Comparison of ENCODE assay signal across 14 cellular contexts in genomic region chr17:39736319-39737165, GRCh38. TPM values are rescaled to one million over a fixed set of nuclear protein-coding genes. Genes with fewer than 3 reads are reported as not detected.
DNase-seq lines count a peak whose midpoint lies in the region; ATAC-seq, FAIRE-seq and TF ChIP-seq lines count a peak whose summit lies in the region.
"Had no signal": no experiment of that assay in that cellular context is flagged by ENCODE, and none has a peak within 500 bp of the region (broad histone marks: within the 10 kb centered on the region; RNA-seq: fewer than 3 reads in every experiment).

No MANE protein-coding gene starts in this region.

- FAIRE-seq in H1 (lab: Jason Lieb, UNC), result peak; percentile 66

- 85% methylated on average over 10 of the region's 10 CpGs; no CpG with 5 or more reads in 1 of the 2 experiments for WGBS in H1 (ENCODE audit: extremely low coverage in 1 of 2, insufficient coverage in 1 of 2, insufficient read length in 1 of 2, insufficient replicate concordance in 2 of 2, low coverage in 1 of 2, low lambda C conversion rate in 2 of 2, missing lambda C conversion rate in 1 of 2), 2 experiments
- no CpG with 5 or more reads among the region's 10 CpGs for WGBS in neuronal stem cell (ENCODE audit: extremely low coverage in 2 of 2, insufficient read length in 2 of 2, insufficient replicate concordance in 1 of 2), 2 donors
- WGBS in testis, 2 donors, result 74 to 78% methylated on average over 10 of the region's 10 CpGs

- H3K18ac ChIP-seq in H1 (ENCODE audit: extremely low read depth, low read length), result no peak overlapping the region
- peak overlapping the region; percentile 67 for H3K18ac ChIP-seq in neuronal stem cell (ENCODE audit: low read length)

- H2BK5ac ChIP-seq in H1 (ENCODE audit: low read depth, low read length), result no peak overlapping the region
- no peak overlapping the region for H2BK5ac ChIP-seq in neuronal stem cell (ENCODE audit: low read length)

- H3K4me1 Mint-ChIP-seq in Calu3 (ENCODE audit: low read depth, unreplicated experiment), result peaks cover 42% of the 10 kb centered on the region

- TF ChIP-seq POLR2A in H1 (IDR thresholded peaks at IDR 0.05; ENCODE audit: control extremely low read depth in 1 of 2, low read depth in 2 of 2, low read length in 2 of 2), result no peak
- no peak for TF ChIP-seq POLR2A in testis (IDR thresholded peaks at IDR 0.05)

- peak overlapping the region; percentile 21 for H3K27ac Mint-ChIP-seq in Calu3 (ENCODE audit: unreplicated experiment)

- no peaks in the 10 kb centered on the region for H3K36me3 ChIP-seq in H1 (ENCODE audit: control insufficient read depth in 2 of 4, insufficient read depth in 4 of 4, low read length in 3 of 4)
- H3K36me3 ChIP-seq in neuronal stem cell (replicated peaks in 1 of 2; ENCODE audit: control insufficient read depth in 2 of 2, insufficient read depth in 2 of 2, low read length in 2 of 2), result no peaks in the 10 kb centered on the region
- H3K36me3 ChIP-seq in testis (ENCODE audit: low read depth, missing control alignments), result no peaks in the 10 kb centered on the region
- H3K36me3 ChIP-seq: esophagus muscularis mucosa, uterus had no signal

- TF ChIP-seq EP300 in H1 (IDR thresholded peaks at IDR 0.05; ENCODE audit: borderline replicate concordance in 1 of 2, low read depth in 2 of 2, low read length in 2 of 2), result no peak

- H3K4me2 ChIP-seq in H1 (ENCODE audit: insufficient read depth in 1 of 2, low read depth in 2 of 2, low read length in 2 of 2) (peak overlapping the region in 1 of 2 experiments; percentile 96; a peak in 1 of 4 replicates), neuronal stem cell (ENCODE audit: insufficient read depth, low read length, poor library complexity, severe bottlenecking) (no peak overlapping the region)

- H2BK120ac ChIP-seq in H1 (replicated peaks; ENCODE audit: low read depth, low read length) (no peak overlapping the region), neuronal stem cell (ENCODE audit: low read depth, low read length) (no peak overlapping the region)

- POLR2A ChIA-PET in H1 (lab: Charles Lee; ENCODE audit: partially characterized antibody), result interaction anchor here (1.0 to 1.3 kb wide), 3 partner anchors 13 to 41 kb away, joined by 4 read pairs; no protein-coding TSS in a partner anchor

- peaks cover 23% of the 10 kb centered on the region for H3K23me2 ChIP-seq in H1 (ENCODE audit: low read depth, low read length)

- no peak overlapping the region for H4K5ac ChIP-seq in H1 (ENCODE audit: insufficient read length, low read depth, low read length)

- peak; percentile 99 for DNase-seq in Calu3
- peak; percentile 50 for DNase-seq in NCI-H510A treated with DMSO at 0.1 percent for 48 hours (lab: John Stamatoyannopoulos, UW)
- DNase-seq in H1 (ENCODE audit: low read depth in 1 of 2, low spot score in 2 of 2), result no peak
- DNase-seq in neuronal stem cell (ENCODE audit: low spot score), result no peak
- DNase-seq in testis, result no peak
- no peak for DNase-seq in hepatic stellate cell (ENCODE audit: low spot score)
- DNase-seq: NCI-H1417 treated with DMSO at 0.1 percent for 48 hours; NCI-H526 treated with DMSO at 0.1 percent for 48 hours; SIG-M5; stimulated activated CD8-positive, alpha-beta memory T cell treated with anti-CD3 and anti-CD28 coated beads, Interleukin-4, amount 100 ng/mL, for 48 hours; uterus had no signal

- no peak for TF ChIP-seq CTCF in Calu3 (IDR thresholded peaks at IDR 0.05; ENCODE audit: unreplicated experiment)
- no peak for TF ChIP-seq CTCF in H1 (IDR thresholded peaks at IDR 0.05; ENCODE audit: control extremely low read depth in 1 of 3, insufficient read depth in 1 of 3, low read depth in 1 of 3, low read length in 3 of 3)
- TF ChIP-seq CTCF in testis (IDR thresholded peaks at IDR 0.05), result no peak

- H3K27me3 Mint-ChIP-seq in Calu3 (ENCODE audit: unreplicated experiment), result no peaks in the 10 kb centered on the region

- no peak overlapping the region; the same call in 1 of the 2 replicates for H3K27ac ChIP-seq in H1 (ENCODE audit: low read depth, low read length)
- H3K27ac ChIP-seq in neuronal stem cell (replicated peaks; ENCODE audit: low read length), result no peak overlapping the region
- H3K27ac ChIP-seq in testis, result no peak overlapping the region
- H3K27ac ChIP-seq: esophagus muscularis mucosa, uterus had no signal

- H2BK15ac ChIP-seq in H1 (ENCODE audit: low read length), result no peak overlapping the region
- no peak overlapping the region for H2BK15ac ChIP-seq in neuronal stem cell (ENCODE audit: low read length)

- no peak overlapping the region for H2BK20ac ChIP-seq in H1 (ENCODE audit: low read length)

- intact Hi-C loops in Calu3 (cut with micrococcal nuclease; ENCODE audit: unreplicated experiment) (loop anchor here (10.0 kb wide), 1 partner anchor 548 kb away; the partner anchor contains the start of gene CDC6), testis (cut with DNase I; ENCODE audit: low total_unique reads) (no loop called here)

- H4K8ac ChIP-seq in H1 (ENCODE audit: extremely low read depth, insufficient read depth, low read length) (no peak overlapping the region), neuronal stem cell (ENCODE audit: low read depth, low read length) (no peak overlapping the region)

- no peaks in the 10 kb centered on the region for H3K9me3 Mint-ChIP-seq in Calu3 (ENCODE audit: low read depth, unreplicated experiment)

- H3K23ac ChIP-seq in H1 (ENCODE audit: insufficient read length) (no peak overlapping the region), neuronal stem cell (ENCODE audit: low read depth, low read length, poor library complexity) (no peak overlapping the region)

- H4K20me1 ChIP-seq in H1 (replicated peaks in 1 of 2; ENCODE audit: control insufficient read depth in 1 of 2, insufficient read depth in 2 of 2, low read length in 2 of 2), result no peaks in the 10 kb centered on the region

- H3K4me3 ChIP-seq in H1 (ENCODE audit: extremely low read depth in 1 of 4, insufficient read depth in 2 of 4, low read depth in 3 of 4, low read length in 4 of 4) (no peak overlapping the region), neuronal stem cell (ENCODE audit: low read length in 2 of 2) (no peak overlapping the region), testis (no peak overlapping the region)
- H3K4me3 ChIP-seq: uterus had no signal

- H2AK5ac ChIP-seq in H1 (ENCODE audit: low read depth, low read length) (no peak overlapping the region; the same call in 1 of the 2 replicates), neuronal stem cell (ENCODE audit: low read depth, low read length) (no peak overlapping the region)

- H2BK12ac ChIP-seq in H1 (ENCODE audit: low read depth, low read length) (no peak overlapping the region), neuronal stem cell (ENCODE audit: low read length) (no peak overlapping the region)

- no peak overlapping the region for H3K14ac ChIP-seq in H1 (ENCODE audit: insufficient read length)
- H3K14ac ChIP-seq in neuronal stem cell (ENCODE audit: low read length), result no peak overlapping the region

- H3K36me3 Mint-ChIP-seq in Calu3 (ENCODE audit: insufficient read depth, unreplicated experiment), result peaks cover 78% of the 10 kb centered on the region

- H3K4me3 Mint-ChIP-seq in Calu3 (ENCODE audit: low read depth, unreplicated experiment), result peak overlapping the region; percentile 77

- no peak overlapping the region for H3K9ac ChIP-seq in H1 (replicated peaks in 1 of 4; ENCODE audit: extremely low read depth in 1 of 4, low read depth in 3 of 4, low read length in 3 of 4)
- no peak overlapping the region for H3K9ac ChIP-seq in neuronal stem cell (ENCODE audit: low read depth, low read length, poor library complexity)

- no peaks in the 10 kb centered on the region for H3K27me3 ChIP-seq in H1 (replicated peaks in 1 of 4; ENCODE audit: control insufficient read depth in 3 of 4, extremely low read depth in 1 of 4, insufficient read depth in 3 of 4, low read length in 3 of 4)
- H3K27me3 ChIP-seq in neuronal stem cell (ENCODE audit: control insufficient read depth in 3 of 3, insufficient read depth in 3 of 3, low read depth in 1 of 3, low read length in 3 of 3), result peaks cover 0 to 61% (median 26%) of the 10 kb centered on the region in 3 experiments
- H3K27me3 ChIP-seq in testis, result no peaks in the 10 kb centered on the region

- H3K9me3 ChIP-seq in H1 (ENCODE audit: insufficient read depth in 2 of 2, low read depth in 1 of 2, low read length in 1 of 2) (no peaks in the 10 kb centered on the region), neuronal stem cell (replicated peaks in 1 of 2; ENCODE audit: control insufficient read depth in 2 of 2, insufficient read depth in 1 of 2, low read depth in 1 of 2, low read length in 2 of 2) (no peaks in the 10 kb centered on the region), testis (no peaks in the 10 kb centered on the region)
- H3K9me3 ChIP-seq: esophagus muscularis mucosa, uterus had no signal

- peaks cover 0 to 9% of the 10 kb centered on the region in 2 experiments; a peak in 2 of 4 replicates for H3K79me2 ChIP-seq in H1 (ENCODE audit: control insufficient read depth in 1 of 2, insufficient read depth in 2 of 2, low read length in 2 of 2)

- H3K79me1 ChIP-seq in H1 (ENCODE audit: low read depth, low read length), result 0 out of 2 replicates have a peak, but pooled peaks cover 5% of the 10 kb centered on the region
- H3K79me1 ChIP-seq in neuronal stem cell (ENCODE audit: low read depth, low read length), result no peaks in the 10 kb centered on the region

- CTCF ChIA-PET in Calu3 (lab: Charles Lee) (interaction anchor here (0.6 to 161.2 kb wide), 32 partner anchors 9 to 1126 kb away, joined by 3 to 42089 read pairs (median 9); partner anchors contain the start of genes ERBB2, GRB7, GSDMA and GSDMB), H1 (lab: Charles Lee; ENCODE audit: partially characterized antibody) (interaction anchor here (0.6 to 1.4 kb wide), 5 partner anchors 14 to 116 kb away, joined by 3 read pairs; no protein-coding TSS in a partner anchor)

- H4K91ac ChIP-seq in H1 (replicated peaks; ENCODE audit: insufficient read length, low read length) (no peak overlapping the region), neuronal stem cell (ENCODE audit: low read depth, low read length, poor library complexity) (no peak overlapping the region)

- BruUV-seq in Calu3 (replicated peaks; lab: Mats Ljungman, UMichigan), result no TSS peak

- peaks cover 5 to 31% (median 23%) of the 10 kb centered on the region in 4 experiments for H3K4me1 ChIP-seq in H1 (replicated peaks in 1 of 4; ENCODE audit: control insufficient read depth in 3 of 4, insufficient read depth in 4 of 4, low read length in 3 of 4)
- H3K4me1 ChIP-seq in neuronal stem cell (ENCODE audit: control insufficient read depth in 2 of 2, insufficient read depth in 1 of 2, low read depth in 1 of 2, low read length in 2 of 2), result peaks cover 14 to 20% of the 10 kb centered on the region in 2 donors
- H3K4me1 ChIP-seq in testis, result peaks cover 24% of the 10 kb centered on the region

- H2AFZ ChIP-seq in H1 (ENCODE audit: low read length), result no peak overlapping the region
- no peak overlapping the region for H2AFZ ChIP-seq in neuronal stem cell (ENCODE audit: low read length)

- no peak for TF ChIP-seq RAD21 in H1 (IDR thresholded peaks at IDR 0.05 in 1 of 2, conservative IDR thresholded peaks at IDR 0.05 in 1 of 2; ENCODE audit: low read depth in 2 of 2, low read length in 2 of 2)

- H3K4ac ChIP-seq in H1 (replicated peaks; ENCODE audit: insufficient read length, low read depth, low read length) (no peak overlapping the region), neuronal stem cell (ENCODE audit: low read length) (no peak overlapping the region)

- no peak overlapping the region for H3K56ac ChIP-seq in H1 (replicated peaks; ENCODE audit: insufficient read length, low read depth, low read length)

- ATAC-seq in HG02884 (IDR thresholded peaks at IDR 0.05; ENCODE audit: unreplicated experiment) (no peak), HG03039 (IDR thresholded peaks at IDR 0.05; ENCODE audit: unreplicated experiment) (no peak)

RNA-seq across cellular contexts. Expression of gene GRB7, which starts 1.2 kb away (rescaled TPM):
- total RNA-seq in Calu3 (2022) (2,531 and 2,746 TPM in 2 replicates), testis (1 to 10 TPM; 2.1 to 2.9 TPM)
- total RNA-seq in H1 (2021; fragmentation: NEBNext Ultra II Directional; extraction: Animal tissue kit (Norgen Biotek cat#: 25700)), result 30.9 and 32.2 TPM in 2 replicates
- polyA plus RNA-seq in H1 (2011; rRNA removed) (41.5 and 61.7 TPM in 2 replicates), testis (ENCODE audit: insufficient read depth, low read depth, low replicate concordance) (3.7 TPM)
- 33.0 TPM for polyA plus RNA-seq in H1 (2011; cell fraction: cytosol; rRNA removed)
- 110 TPM for polyA plus RNA-seq in H1 (2011; cell fraction: nucleus; rRNA removed)
- 31.1 to 38.6 TPM (median 35.7 TPM) in 4 replicates for polyA plus RNA-seq in H1 (2012, experiment 1 of 2)
- 33.5 TPM for polyA plus RNA-seq in H1 (2012, experiment 2 of 2)
- 26.5 TPM for polyA plus RNA-seq in H1 (2013, experiment 1 of 2)
- polyA plus RNA-seq in H1 (2013, experiment 2 of 2), result 24.6 TPM
- polyA minus RNA-seq in H1 (2011; rRNA and poly(A)+ RNA removed), result 25.6 and 31.4 TPM in 2 replicates
- 25.5 TPM for polyA minus RNA-seq in H1 (2011; cell fraction: cytosol; rRNA and poly(A)+ RNA removed)
- 36.4 TPM for polyA minus RNA-seq in H1 (2011; cell fraction: nucleus; rRNA and poly(A)+ RNA removed)
- polyA plus RNA-seq in neuronal stem cell (2013, experiment 1 of 2), result 5.9 TPM
- 5.9 TPM for polyA plus RNA-seq in neuronal stem cell (2013, experiment 2 of 2)

RNA-seq across cellular contexts. Expression of gene MIEN1, which starts 6.2 kb away (rescaled TPM):
- total RNA-seq in Calu3 (2022) (2,121 and 2,217 TPM in 2 replicates), testis (10 to 100 TPM; 47.9 to 53.1 TPM)
- 29.6 and 30.0 TPM in 2 replicates for total RNA-seq in H1 (2021; fragmentation: NEBNext Ultra II Directional; extraction: Animal tissue kit (Norgen Biotek cat#: 25700))
- polyA plus RNA-seq in H1 (2011; rRNA removed) (54.9 and 57.9 TPM in 2 replicates), testis (ENCODE audit: insufficient read depth, low read depth, low replicate concordance) (89.1 TPM)
- 54.6 TPM for polyA plus RNA-seq in H1 (2011; cell fraction: cytosol; rRNA removed)
- 42.7 TPM for polyA plus RNA-seq in H1 (2011; cell fraction: nucleus; rRNA removed)
- 37.9 to 58.0 TPM (median 50.9 TPM) in 4 replicates for polyA plus RNA-seq in H1 (2012, experiment 1 of 2)
- polyA plus RNA-seq in H1 (2012, experiment 2 of 2), result 59.0 TPM
- 49.1 TPM for polyA plus RNA-seq in H1 (2013, experiment 1 of 2)
- 49.1 TPM for polyA plus RNA-seq in H1 (2013, experiment 2 of 2)
- 20.0 and 21.9 TPM in 2 replicates for polyA minus RNA-seq in H1 (2011; rRNA and poly(A)+ RNA removed)
- 19.7 TPM for polyA minus RNA-seq in H1 (2011; cell fraction: cytosol; rRNA and poly(A)+ RNA removed)
- 24.2 TPM for polyA minus RNA-seq in H1 (2011; cell fraction: nucleus; rRNA and poly(A)+ RNA removed)
- polyA plus RNA-seq in neuronal stem cell (2013, experiment 1 of 2), result 78.7 TPM
- 72.6 TPM for polyA plus RNA-seq in neuronal stem cell (2013, experiment 2 of 2)

RNA-seq across cellular contexts. Expression of gene ERBB2, which starts 36.7 kb away (rescaled TPM):
- total RNA-seq in Calu3 (2022) (4,829 and 4,830 TPM in 2 replicates), testis (10 to 100 TPM; 32.1 to 40.0 TPM)
- 394 and 403 TPM in 2 replicates for total RNA-seq in H1 (2021; fragmentation: NEBNext Ultra II Directional; extraction: Animal tissue kit (Norgen Biotek cat#: 25700))
- polyA plus RNA-seq in H1 (2011; rRNA removed) (183 and 278 TPM in 2 replicates), testis (ENCODE audit: insufficient read depth, low read depth, low replicate concordance) (32.1 TPM)
- 174 TPM for polyA plus RNA-seq in H1 (2011; cell fraction: cytosol; rRNA removed)
- 329 TPM for polyA plus RNA-seq in H1 (2011; cell fraction: nucleus; rRNA removed)
- 181 to 248 TPM (median 223 TPM) in 4 replicates for polyA plus RNA-seq in H1 (2012, experiment 1 of 2)
- 260 TPM for polyA plus RNA-seq in H1 (2012, experiment 2 of 2)
- polyA plus RNA-seq in H1 (2013, experiment 1 of 2), result 199 TPM
- 211 TPM for polyA plus RNA-seq in H1 (2013, experiment 2 of 2)
- polyA minus RNA-seq in H1 (2011; rRNA and poly(A)+ RNA removed), result 255 and 261 TPM in 2 replicates
- polyA minus RNA-seq in H1 (2011; cell fraction: cytosol; rRNA and poly(A)+ RNA removed), result 264 TPM
- polyA minus RNA-seq in H1 (2011; cell fraction: nucleus; rRNA and poly(A)+ RNA removed), result 204 TPM
- 69.2 TPM for polyA plus RNA-seq in neuronal stem cell (2013, experiment 1 of 2)
- polyA plus RNA-seq in neuronal stem cell (2013, experiment 2 of 2), result 69.0 TPM

RNA-seq across cellular contexts. Expression of gene PGAP3, which starts 48.7 kb away (rescaled TPM):
- total RNA-seq in Calu3 (2022) (1,186 and 1,276 TPM in 2 replicates), testis (10 to 100 TPM; 28.6 to 37.4 TPM)
- total RNA-seq in H1 (2021; fragmentation: NEBNext Ultra II Directional; extraction: Animal tissue kit (Norgen Biotek cat#: 25700)), result 18.5 and 21.0 TPM in 2 replicates
- polyA plus RNA-seq in H1 (2011; rRNA removed) (30.7 and 32.2 TPM in 2 replicates), testis (ENCODE audit: insufficient read depth, low read depth, low replicate concordance) (21.1 TPM)
- 26.7 TPM for polyA plus RNA-seq in H1 (2011; cell fraction: cytosol; rRNA removed)
- 97.3 TPM for polyA plus RNA-seq in H1 (2011; cell fraction: nucleus; rRNA removed)
- polyA plus RNA-seq in H1 (2012, experiment 1 of 2), result 16.4 to 26.1 TPM (median 23.6 TPM) in 4 replicates
- polyA plus RNA-seq in H1 (2012, experiment 2 of 2), result 17.3 TPM
- polyA plus RNA-seq in H1 (2013, experiment 1 of 2), result 16.2 TPM
- 14.6 TPM for polyA plus RNA-seq in H1 (2013, experiment 2 of 2)
- polyA minus RNA-seq in H1 (2011; rRNA and poly(A)+ RNA removed), result 28.0 and 33.0 TPM in 2 replicates
- polyA minus RNA-seq in H1 (2011; cell fraction: cytosol; rRNA and poly(A)+ RNA removed), result 11.7 TPM
- polyA minus RNA-seq in H1 (2011; cell fraction: nucleus; rRNA and poly(A)+ RNA removed), result 13.7 TPM
- polyA plus RNA-seq in neuronal stem cell (2013, experiment 1 of 2), result 10.1 TPM
- 11.1 TPM for polyA plus RNA-seq in neuronal stem cell (2013, experiment 2 of 2)

Comparison
In these comparisons a context has a peak if more than half of its experiments do, and no peak if none do; other contexts are left out.
1. DNase-seq: peak in Calu3 (single experiment) and NCI-H510A treated with DMSO at 0.1 percent for 48 hours (single experiment); none in H1 (0 of 2), neuronal stem cell (single experiment), testis (single experiment) and hepatic stellate cell (single experiment).
2. RNA of gene GRB7, which starts 1.2 kb away (total RNA-seq): 2,531 to 2,746 TPM in Calu3; 30.9 to 32.2 TPM in H1 and 2.1 to 2.9 TPM in testis; every median in the first group is over 10 times any median in the second.
3. RNA of gene MIEN1, which starts 6.2 kb away (total RNA-seq): 2,121 to 2,217 TPM in Calu3; 47.9 to 53.1 TPM in testis and 29.6 to 30.0 TPM in H1; every median in the first group is over 10 times any median in the second.
4. RNA of gene ERBB2, which starts 36.7 kb away (total RNA-seq): 4,829 to 4,830 TPM in Calu3; 394 to 403 TPM in H1 and 32.1 to 40.0 TPM in testis; every median in the first group is over 10 times any median in the second.